ENCODE assay signal across 8 cellular contexts in genomic region chr2:121285077-121285449, GRCh38. TPM values are rescaled to one million over a fixed set of nuclear protein-coding genes. Genes with fewer than 3 reads are reported as not detected.
DNase-seq lines count a peak whose midpoint lies in the region; ATAC-seq and TF ChIP-seq lines count a peak whose summit lies in the region.

Gene TFCP2L1, minus strand, starts transcription at chr2:121285202. Its CDS starts 93 bp downstream, at chr2:121285109.

- ATAC-seq in HG02884 (IDR thresholded peaks at IDR 0.05; ENCODE audit: unreplicated experiment), result peak; percentile 53
- peak; percentile 51 for ATAC-seq in omental fat pad (ENCODE audit: low FRiP score)
- no peak for ATAC-seq in HG02840 (IDR thresholded peaks at IDR 0.05; ENCODE audit: low FRiP score, unreplicated experiment)
- no peak for ATAC-seq in GM19328 (IDR thresholded peaks at IDR 0.05; ENCODE audit: unreplicated experiment)
- ATAC-seq in HG02763 (IDR thresholded peaks at IDR 0.05; ENCODE audit: unreplicated experiment), result no peak

- H3K36me3 ChIP-seq in esophagus (ENCODE audit: control insufficient read depth in 2 of 2, insufficient read depth in 2 of 2, low read length in 1 of 2), result peaks cover 0 to 7% of the 10 kb centered on the region in 2 donors

- DNase-seq in EL (peak; percentile 9), SW480 (ENCODE audit: low spot score) (peak; percentile 64), omental fat pad (ENCODE audit: low spot score) (no peak)

- H3K9me3 ChIP-seq in esophagus (ENCODE audit: control insufficient read depth in 2 of 2, insufficient read depth in 1 of 2, low read depth in 1 of 2, low read length in 1 of 2), result no peaks in the 10 kb centered on the region

- H3K27me3 ChIP-seq in esophagus (ENCODE audit: control insufficient read depth in 1 of 2, insufficient read depth in 2 of 2, low read length in 2 of 2), result no peaks in the 10 kb centered on the region

- 1 to 2% methylated on average over 22 to 51 of the region's 51 CpGs for WGBS in esophagus, 2 donors

- H3K4me3 ChIP-seq in esophagus (ENCODE audit: low read depth in 1 of 2, low read length in 2 of 2), result peak within 1 kb of the TSS; percentile 56 to 71

- peak within 1 kb of the TSS; percentile 59 to 75 for H3K27ac ChIP-seq in esophagus (ENCODE audit: low read depth in 2 of 2, low read length in 1 of 2)

- peaks cover 0 to 2% of the 10 kb centered on the region in 2 donors for H3K4me1 ChIP-seq in esophagus (ENCODE audit: control insufficient read depth in 2 of 2, insufficient read depth in 2 of 2, low read length in 1 of 2)

- no peak for TF ChIP-seq CTCF in omental fat pad (IDR thresholded peaks at IDR 0.05)

RNA-seq across cellular contexts. Expression of gene TFCP2L1, which starts in this region (rescaled TPM):
- 1 to 10 TPM; 4.3 to 8.6 TPM for polyA plus RNA-seq in esophagus
- total RNA-seq in omental fat pad, result 1 to 10 TPM; 2.0 to 5.8 (median 3.6) TPM

Comparison
In these comparisons a context has a peak if more than half of its experiments do, and no peak if none do; other contexts are left out.
1. ATAC-seq: peak in HG02884 (single experiment) and omental fat pad (single experiment); none in HG02840 (single experiment), GM19328 (single experiment) and HG02763 (single experiment).